Comparison of ENCODE assay signal across 28 cellular contexts in the genomic region with DNA sequence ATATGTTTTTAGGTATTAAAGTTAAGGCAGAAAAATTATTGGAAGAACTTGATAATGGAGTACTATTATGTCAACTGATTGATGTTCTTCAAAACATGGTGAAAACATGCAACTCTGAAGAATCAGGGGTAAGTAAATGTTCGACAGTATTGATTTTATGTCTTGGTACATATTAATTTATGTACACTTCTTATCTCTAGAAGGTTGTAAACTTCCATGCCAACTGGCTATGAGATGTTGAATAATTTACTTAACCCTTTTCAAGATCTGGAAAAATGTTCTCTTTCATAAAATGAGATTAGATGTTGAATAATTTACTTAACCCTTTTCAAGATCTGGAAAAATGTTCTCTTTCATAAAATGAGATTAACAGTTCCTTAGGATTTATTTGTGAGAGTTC. TPM values are rescaled to one million over a fixed set of nuclear protein-coding genes. Genes with fewer than 3 reads are reported as not detected.
"Had no signal": no experiment of that assay in that cellular context is flagged by ENCODE, and none has a peak within 500 bp of the region (broad histone marks: within the 10 kb centered on the region; RNA-seq: fewer than 3 reads in every experiment).

No MANE protein-coding gene starts in this region.

- ATAC-seq: activated CD8-positive, alpha-beta T cell treated with anti-CD3 and anti-CD28 coated beads, Interleukin-2, amount 10 ng/mL, durations not matched to agents 7 days and 5 days; PC-3 had no signal

- H3K36me3 ChIP-seq: ascending aorta, cardiac muscle cell, Peyer's patch had no signal

- H3K4me1 ChIP-seq: ascending aorta, Peyer's patch had no signal

- H3K27me3 ChIP-seq: ascending aorta, cardiac muscle cell, Peyer's patch had no signal

- DNase-seq: activated CD4-positive, alpha-beta T cell treated with anti-CD3 and anti-CD28 coated beads, Interleukin-2, amount 10 ng/mL, durations not matched to agents 24 days and 14 days; activated CD4-positive, alpha-beta T cell treated with anti-CD3 and anti-CD28 coated beads, Interleukin-2, amount 50 U/mL, for 48 hours; activated CD8-positive, alpha-beta T cell treated with anti-CD3 and anti-CD28 coated beads, Interleukin-2, amount 10 ng/mL, durations not matched to agents 7 days and 5 days; activated gamma-delta T cell; activated naive CD4-positive, alpha-beta T cell treated with Interleukin-2 at 50 U/mL for 16 hours; activated naive CD8-positive, alpha-beta T cell treated with anti-CD3 and anti-CD28 coated beads, Interleukin-2, amount 10 ng/mL, durations not matched to agents 7 days and 5 days; activated T-cell treated with anti-CD3 and anti-CD28 coated beads, Interleukin-2, amount 50 U/mL, for 24 hours; amygdala; Kasumi-1; KG1; MM.1S; MV-4-11; NCI-H1092; NCI-H1436 treated with DMSO at 0.1 percent for 48 hours; NCI-H1694 treated with DMSO at 0.1 percent for 48 hours; NCI-H2029; NCI-H345; NCI-H524 treated with DMSO at 0.1 percent for 48 hours; PC-3; Peyer's patch; RPMI8226; SIG-M5; SW 1271; T-helper 1 cell; T-helper 2 cell; T-helper 9 cell had no signal

- H3K9me3 ChIP-seq: ascending aorta, Peyer's patch had no signal

- H3K27ac ChIP-seq: ascending aorta, cardiac muscle cell, Peyer's patch had no signal

- H3K4me3 ChIP-seq: ascending aorta, cardiac muscle cell, Peyer's patch had no signal

RNA-seq across cellular contexts. Expression of a gene that starts 28.1 kb away (rescaled TPM):
- total RNA-seq: ascending aorta had no signal
